11 cellular contexts compared by ENCODE assay signal in genomic region chr13:38530492-38530891, GRCh38.
A peak's percentile ranks its signal among the peaks of the same experiment; 100 is the strongest.
DNase-seq lines count a peak whose midpoint lies in the region; ATAC-seq and TF ChIP-seq lines count a peak whose summit lies in the region.
"Had no signal": no experiment of that assay in that cellular context is flagged by ENCODE, and none has a peak within 500 bp of the region (broad histone marks: within the 10 kb centered on the region; RNA-seq: fewer than 3 reads in every experiment).

No MANE protein-coding gene starts in this region.

- H3K9me3 ChIP-seq in left ventricle myocardium inferior (replicated peaks) (no peaks in the 10 kb centered on the region), right cardiac atrium (ENCODE audit: control insufficient read depth, low read length) (no peaks in the 10 kb centered on the region), OCI-LY3 (ENCODE audit: insufficient read depth, low read length) (no peaks in the 10 kb centered on the region)

- H3K9ac ChIP-seq in OCI-LY3 (ENCODE audit: low read length): no peak overlapping the region

- WGBS in right cardiac atrium: 41% methylated on average over 3 of the region's 3 CpGs

- H2AFZ ChIP-seq in OCI-LY3 (ENCODE audit: low read depth, low read length): no peak overlapping the region

- TF ChIP-seq CTCF in left ventricle myocardium inferior (IDR thresholded peaks at IDR 0.05; ENCODE audit: borderline replicate concordance) (peak; percentile 58), OCI-LY3 (IDR thresholded peaks at IDR 0.05; ENCODE audit: low read depth, low read length) (peak; percentile 67), fibroblast of villous mesenchyme (IDR thresholded peaks at IDR 0.05; ENCODE audit: insufficient read depth, low read depth, low read length) (peak; percentile 37)

- H3K4me2 ChIP-seq in OCI-LY3 (ENCODE audit: low read length): no peak overlapping the region

- intact Hi-C loops in left ventricle myocardium inferior (cut with micrococcal nuclease): no loop called here
- intact Hi-C loops in right cardiac atrium (cut with DNase I): no loop called here

- no peaks in the 10 kb centered on the region for H3K4me1 ChIP-seq in left ventricle myocardium inferior
- H3K4me1 ChIP-seq in right cardiac atrium (ENCODE audit: control insufficient read depth, insufficient read depth, low read length): no peaks in the 10 kb centered on the region
- H3K4me1 ChIP-seq in OCI-LY3 (ENCODE audit: low read length): no peaks in the 10 kb centered on the region

- ATAC-seq in right cardiac atrium: no peak
- no peak for ATAC-seq in GM19351 (IDR thresholded peaks at IDR 0.05; ENCODE audit: unreplicated experiment)
- no peak for ATAC-seq in HG03196 (IDR thresholded peaks at IDR 0.05; ENCODE audit: unreplicated experiment)
- no peak for ATAC-seq in HG03565 (IDR thresholded peaks at IDR 0.05; ENCODE audit: unreplicated experiment)

- no peaks in the 10 kb centered on the region for H3K79me2 ChIP-seq in OCI-LY3 (ENCODE audit: low read length)

- H3K36me3 ChIP-seq in left ventricle myocardium inferior (no peaks in the 10 kb centered on the region), OCI-LY3 (replicated peaks; ENCODE audit: low read depth, low read length) (no peaks in the 10 kb centered on the region)

- H3K27me3 ChIP-seq in left ventricle myocardium inferior (ENCODE audit: low read depth) (peaks cover 8% of the 10 kb centered on the region), right cardiac atrium (ENCODE audit: control insufficient read depth, insufficient read depth) (no peaks in the 10 kb centered on the region), OCI-LY3 (ENCODE audit: low read depth, low read length) (peaks cover 3% of the 10 kb centered on the region; the same call in 1 of the 2 replicates)

- no peak overlapping the region for H3K27ac ChIP-seq in left ventricle myocardium inferior (replicated peaks)
- H3K27ac ChIP-seq in right cardiac atrium (ENCODE audit: low read length): no peak overlapping the region
- H3K27ac ChIP-seq in OCI-LY3 (ENCODE audit: low read length): no peak overlapping the region

- DNase-seq in left ventricle myocardium inferior: no peak
- no peak for DNase-seq in right cardiac atrium
- DNase-seq in fibroblast of villous mesenchyme (ENCODE audit: low read depth): peak; percentile 27
- DNase-seq in H4 (ENCODE audit: low spot score): no peak
- DNase-seq: amygdala; naive B cell; stimulated activated naive CD4-positive, alpha-beta T cell treated with Interleukin-2 at 50 U/mL for 16 hours had no signal

- H3K4me3 ChIP-seq in left ventricle myocardium inferior (no peak overlapping the region), right cardiac atrium (ENCODE audit: low read length) (no peak overlapping the region), OCI-LY3 (ENCODE audit: low read length) (no peak overlapping the region), fibroblast of villous mesenchyme (ENCODE audit: low read depth, low read length) (no peak overlapping the region)

- H4K20me1 ChIP-seq in OCI-LY3 (ENCODE audit: insufficient read depth, low read length): no peaks in the 10 kb centered on the region
